In genomic region chr16:30957456-30958163, GRCh38 we compare ENCODE assay signal across 8 cellular contexts. TPM values are rescaled to one million over a fixed set of nuclear protein-coding genes. Genes with fewer than 3 reads are reported as not detected.
DNase-seq lines count a peak whose midpoint lies in the region; ATAC-seq, FAIRE-seq and TF ChIP-seq lines count a peak whose summit lies in the region.

TSS of gene SETD1A (plus strand) at chr16:30957754. CDS start at chr16:30958732, 978 bp downstream.

- H3K27me3 Mint-ChIP-seq in CD14-positive monocyte (ENCODE audit: low read depth in 3 of 3), result peaks cover 0 to 1% (median 0%) of the 10 kb centered on the region in 3 donors
- no peaks in the 10 kb centered on the region for H3K27me3 Mint-ChIP-seq in dendritic cell treated with granulocyte-macrophage colony-stimulating factor and Interleukin-4, amounts not matched to agents 40 ng/mL and 50 ng/mL, for 4 days

- H3K9me3 ChIP-seq in HepG2 (ENCODE audit: low read length), result no peaks in the 10 kb centered on the region

- peak within 1 kb of the TSS; percentile 81 for H2AFZ ChIP-seq in HepG2 (ENCODE audit: low read length)

- peaks cover 17% of the 10 kb centered on the region for H3K4me1 Mint-ChIP-seq in CD14-positive monocyte
- peaks cover 36% of the 10 kb centered on the region for H3K4me1 Mint-ChIP-seq in dendritic cell treated with granulocyte-macrophage colony-stimulating factor and Interleukin-4, amounts not matched to agents 40 ng/mL and 50 ng/mL, for 4 days (ENCODE audit: low read depth)

- peak within 1 kb of the TSS; percentile 100 for H3K9ac ChIP-seq in HepG2 (ENCODE audit: insufficient read depth, low read depth, low read length)

- under 1% methylated on average over 43 of the region's 85 CpGs for WGBS in HepG2 (ENCODE audit: low lambda C conversion rate)

- peak within 1 kb of the TSS; percentile 90 to 95 for H3K4me3 Mint-ChIP-seq in CD14-positive monocyte
- peak within 1 kb of the TSS; percentile 82 for H3K4me3 Mint-ChIP-seq in dendritic cell treated with granulocyte-macrophage colony-stimulating factor and Interleukin-4, amounts not matched to agents 40 ng/mL and 50 ng/mL, for 4 days

- no peak for FAIRE-seq in HepG2 (lab: Jason Lieb, UNC)

- H3K4me2 ChIP-seq in HepG2 (ENCODE audit: low read depth, low read length), result peak within 1 kb of the TSS; percentile 99

- H3K27ac Mint-ChIP-seq in CD14-positive monocyte, result peak within 1 kb of the TSS; percentile 96 to 99 (median 99)
- H3K27ac Mint-ChIP-seq in dendritic cell treated with granulocyte-macrophage colony-stimulating factor and Interleukin-4, amounts not matched to agents 40 ng/mL and 50 ng/mL, for 4 days, result peak within 1 kb of the TSS; percentile 98

- in situ Hi-C loops in HepG2 (cut with HindIII; ENCODE audit: extremely low pct_ligation_motif_present, low pct_unique_long_range_greater_than_20kb), result no loop called here

- TF ChIP-seq EP300 in HepG2 (IDR thresholded peaks at IDR 0.05; ENCODE audit: low read depth in 2 of 2, low read length in 2 of 2), result peak in 1 of 2 experiments; percentile 35; a peak in 2 of 4 replicates
- peak; percentile 46; the same call in 1 of the 2 replicates for TF ChIP-seq EP300 in HepG2 (CRISPR knock-in tag; IDR thresholded peaks at IDR 0.05; ENCODE audit: borderline replicate concordance)

- peaks cover 5% of the 10 kb centered on the region; the same call in 1 of the 2 replicates for H4K20me1 ChIP-seq in HepG2 (ENCODE audit: insufficient read depth, low read length)

- H3K79me2 ChIP-seq in HepG2 (ENCODE audit: insufficient read depth, low read length), result peaks cover 15% of the 10 kb centered on the region

- TF ChIP-seq RAD21 in HepG2 (CRISPR knock-in tag; IDR thresholded peaks at IDR 0.05), result peak; percentile 47; the same call in 1 of the 2 replicates

- no peaks in the 10 kb centered on the region; a peak in 1 of 5 replicates for H3K27me3 ChIP-seq in HepG2 (ENCODE audit: control insufficient read depth in 1 of 2, insufficient read depth in 2 of 2, low read length in 2 of 2)

- intact Hi-C loops in CD14-positive monocyte (cut with micrococcal nuclease), result loop anchor here in 1 of 2 donors (2.0 to 10.0 kb wide), 2 partner anchors 35 to 137 kb away; partner anchors contain the start of genes FBXL19 and VKORC1
- intact Hi-C loops in dendritic cell treated with granulocyte-macrophage colony-stimulating factor and Interleukin-4, amounts not matched to agents 40 ng/mL and 50 ng/mL, for 4 days (cut with micrococcal nuclease), result loop anchor here (2.0 to 10.0 kb wide), 2 partner anchors 75 to 137 kb away; partner anchors contain the start of genes STX4 and VKORC1
- intact Hi-C loops in HepG2 (cut with micrococcal nuclease; ENCODE audit: unreplicated experiment), result loop anchor here (10.0 kb wide), 2 partner anchors 137 to 187 kb away; partner anchors contain the start of gene VKORC1

- TF ChIP-seq CTCF in CD14-positive monocyte (IDR thresholded peaks at IDR 0.05) (no peak), HepG2 (CRISPR knock-in tag; IDR thresholded peaks at IDR 0.05) (0 out of 2 replicates have a peak, but pooled peaks have one; percentile 4)

- H3K4me3 ChIP-seq in HepG2 (replicated peaks in 1 of 3; ENCODE audit: insufficient read depth in 1 of 3, low read depth in 2 of 3, low read length in 3 of 3), result peak within 1 kb of the TSS; percentile 84 to 98 (median 93)

- H3K4me1 ChIP-seq in HepG2 (ENCODE audit: insufficient read depth, low read length), result peaks cover 56% of the 10 kb centered on the region

- peaks cover 21 to 38% of the 10 kb centered on the region in 2 experiments for H3K36me3 ChIP-seq in HepG2 (replicated peaks in 1 of 2; ENCODE audit: control insufficient read depth in 1 of 2, insufficient read depth in 2 of 2, low read length in 2 of 2)

- peak within 1 kb of the TSS; percentile 97 for H3K27ac ChIP-seq in HepG2 (ENCODE audit: extremely low read length, insufficient read depth, low read length)

- DNase-seq in CD14-positive monocyte (ENCODE audit: low spot score) (peak; percentile 98), NCI-H748 treated with DMSO at 0.1 percent for 48 hours (lab: John Stamatoyannopoulos, UW) (peak; percentile 55), HepG2 (ENCODE audit: low spot score) (peak; percentile 93)
- DNase-seq in activated CD4-positive, alpha-beta T cell treated with anti-CD3 and anti-CD28 coated beads, Interleukin-2, amount 50 U/mL, for 4 hours, result peak; percentile 95 to 96
- peak; percentile 94 for DNase-seq in stimulated activated CD4-positive, alpha-beta T cell treated with anti-CD3 and anti-CD28 coated beads, Interleukin-2, amount 100 ng/mL, for 4 hours (ENCODE audit: low read depth)

- BruUV-seq in HepG2 (replicated peaks; lab: Mats Ljungman, UMichigan), result no TSS peak

- POLR2A ChIA-PET in HepG2 (lab: Yijun Ruan, JAX), result interaction anchor here (0.7 kb wide), 1 partner anchor 210 kb away, joined by 3 read pairs; the partner anchor contains the start of gene PHKG2

- ATAC-seq in GM19438 (IDR thresholded peaks at IDR 0.05; ENCODE audit: low read depth, unreplicated experiment), result peak; percentile 74
- ATAC-seq in HG03571 (IDR thresholded peaks at IDR 0.05; ENCODE audit: unreplicated experiment), result peak; percentile 71
- peak; percentile 65 for ATAC-seq in HepG2

- peaks cover 32 to 47% of the 10 kb centered on the region in 2 donors for H3K36me3 Mint-ChIP-seq in CD14-positive monocyte
- peaks cover 91% of the 10 kb centered on the region for H3K36me3 Mint-ChIP-seq in dendritic cell treated with granulocyte-macrophage colony-stimulating factor and Interleukin-4, amounts not matched to agents 40 ng/mL and 50 ng/mL, for 4 days (ENCODE audit: low read depth)

- TF ChIP-seq POLR2A in HepG2 (IDR thresholded peaks at IDR 0.05; ENCODE audit: insufficient read depth in 1 of 2, low read depth in 2 of 2, low read length in 2 of 2), result no peak; a peak in 2 of 4 replicates

- CTCF ChIA-PET in HepG2 (lab: Yijun Ruan, JAX; ENCODE audit: low intra/inter-chr PET ratio, low total read pairs), result no interaction called here

- peaks cover 0 to 2% (median 0%) of the 10 kb centered on the region in 7 donors for H3K9me3 Mint-ChIP-seq in CD14-positive monocyte
- H3K9me3 Mint-ChIP-seq in dendritic cell treated with granulocyte-macrophage colony-stimulating factor and Interleukin-4, amounts not matched to agents 40 ng/mL and 50 ng/mL, for 4 days, result no peaks in the 10 kb centered on the region

TF ChIP-seq in HepG2, 621 proteins besides CTCF, POLR2A, EP300 and RAD21 (continues in another document):
- no peak for TF ChIP-seq SNRNP70 (IDR thresholded peaks at IDR 0.05; ENCODE audit: low read depth, low read length)
- TF ChIP-seq MYNN (CRISPR knock-in tag; IDR thresholded peaks at IDR 0.05; ENCODE audit: low read depth), result 0 out of 2 replicates have a peak, but pooled peaks have one; percentile 22
- peak; percentile 94; the same call in 1 of the 2 replicates for TF ChIP-seq KDM3A (CRISPR knock-in tag; IDR thresholded peaks at IDR 0.05; ENCODE audit: low read depth)

RNA-seq across cellular contexts. Expression of gene SETD1A, which starts in this region (rescaled TPM):
- 1 to 10 TPM in 1 of 2 donors, under 1 TPM in 1; 0.16 to 1.3 TPM for polyA plus RNA-seq in CD14-positive monocyte
- 3.6 and 5.6 TPM in 2 replicates for total RNA-seq in HepG2 (2016; rRNA removed; fragmentation: Illumina TruSeq; extraction: Trizol)
- 7.1 and 10.5 TPM in 2 replicates for total RNA-seq in HepG2 (2016; cell fraction: cytosol; rRNA removed; fragmentation: Illumina TruSeq; extraction: Trizol; ENCODE audit: low read depth)
- 3.1 and 5.4 TPM in 2 replicates for total RNA-seq in HepG2 (2016; cell fraction: insoluble cytoplasmic fraction; rRNA removed; fragmentation: Illumina TruSeq; extraction: Trizol)
- total RNA-seq in HepG2 (2016; cell fraction: membrane; rRNA removed; fragmentation: Illumina TruSeq; extraction: Trizol), result 4.3 and 6.1 TPM in 2 replicates
- 6.3 and 8.6 TPM in 2 replicates for total RNA-seq in HepG2 (2016; cell fraction: nucleus; rRNA removed; fragmentation: Illumina TruSeq; extraction: Trizol)
- 3.2 and 3.8 TPM in 2 replicates for polyA plus RNA-seq in HepG2 (2011; rRNA removed)
- 1.6 and 2.0 TPM in 2 replicates for polyA plus RNA-seq in HepG2 (2011; cell fraction: cytosol; rRNA removed)
- polyA plus RNA-seq in HepG2 (2011; cell fraction: nucleus; rRNA removed), result 23.9 and 35.1 TPM in 2 replicates
- polyA plus RNA-seq in HepG2 (2012), result 15.4 and 28.2 TPM in 2 replicates
- 0.57 and 1.4 TPM in 2 replicates for polyA plus RNA-seq in HepG2 (2016; cell fraction: cytosol; fragmentation: Illumina TruSeq; extraction: Trizol; ENCODE audit: low read depth)
- 10.9 and 15.4 TPM in 2 replicates for polyA plus RNA-seq in HepG2 (2016; cell fraction: insoluble cytoplasmic fraction; fragmentation: Illumina TruSeq; extraction: Trizol; ENCODE audit: low read depth)
- 2.9 and 3.9 TPM in 2 replicates for polyA plus RNA-seq in HepG2 (2016; cell fraction: membrane; fragmentation: Illumina TruSeq; extraction: Trizol; ENCODE audit: low read depth)
- polyA plus RNA-seq in HepG2 (2016; cell fraction: nucleus; fragmentation: Illumina TruSeq; extraction: Trizol; ENCODE audit: insufficient read depth, low read depth), result 43.7 and 55.5 TPM in 2 replicates
- 5.5 and 8.7 TPM in 2 replicates for polyA minus RNA-seq in HepG2 (2011; rRNA and poly(A)+ RNA removed; ENCODE audit: low replicate concordance)
- polyA minus RNA-seq in HepG2 (2011; cell fraction: cytosol; rRNA and poly(A)+ RNA removed), result 2.8 and 3.1 TPM in 2 replicates
- polyA minus RNA-seq in HepG2 (2011; cell fraction: nucleus; rRNA and poly(A)+ RNA removed), result 7.0 and 11.2 TPM in 2 replicates

Comparison
In these comparisons a context has a peak if more than half of its experiments do, and no peak if none do; other contexts are left out.
1. Peak in every context shown above with its lines: DNase-seq, ATAC-seq, H3K4me3 ChIP-seq and H3K27ac ChIP-seq.